ENCODE assay signal across 8 cellular contexts in the genomic region with DNA sequence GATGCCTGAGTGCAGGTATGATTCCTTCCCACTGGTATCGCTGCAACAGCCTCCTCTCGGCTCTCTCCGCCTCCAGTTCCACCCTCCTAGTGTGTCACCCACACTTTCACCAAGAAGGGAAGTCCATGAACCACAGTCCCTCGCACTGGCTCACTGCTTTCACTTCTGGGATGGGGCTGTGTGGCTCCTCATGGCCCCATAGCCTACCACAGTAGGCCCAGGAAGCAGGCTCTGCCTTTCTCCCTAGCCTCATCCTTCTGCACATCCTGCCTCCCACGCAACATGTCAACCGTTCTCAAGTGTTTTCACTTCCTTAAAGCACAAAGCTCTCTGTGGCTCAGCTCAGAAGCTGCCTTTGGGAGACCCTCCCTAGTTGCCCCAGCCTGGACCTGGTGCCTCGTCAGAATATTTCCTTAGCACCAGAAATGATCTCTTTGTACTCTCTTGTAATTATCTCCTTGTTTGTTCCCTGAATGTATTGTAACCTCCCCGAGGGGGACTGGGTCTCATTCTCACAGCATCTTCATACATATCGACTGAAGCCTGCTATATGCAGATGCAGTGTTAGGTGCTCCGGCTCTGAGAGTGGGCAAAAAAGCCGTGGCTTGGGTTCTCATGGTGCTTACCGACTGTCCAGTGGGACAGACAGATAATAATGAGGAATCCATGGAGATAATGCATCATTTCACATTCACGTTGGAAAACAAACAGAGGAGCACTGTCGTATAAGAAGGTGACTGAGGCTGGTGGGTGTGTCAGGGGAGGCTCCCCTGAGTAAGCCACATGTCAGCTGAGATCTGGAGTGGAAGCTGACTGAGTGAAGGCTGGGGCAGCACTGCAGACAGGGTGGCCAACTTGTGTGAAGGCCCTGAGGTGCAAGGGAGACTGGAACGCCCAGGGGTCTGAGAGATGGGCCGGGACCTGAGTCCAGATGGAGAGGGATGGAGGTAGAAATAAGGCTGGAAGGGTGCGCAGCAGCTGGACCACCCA.
A peak's percentile ranks its signal among the peaks of the same experiment; 100 is the strongest.
DNase-seq lines count a peak whose midpoint lies in the region; ATAC-seq and TF ChIP-seq lines count a peak whose summit lies in the region.

No MANE protein-coding gene starts in this region.

- TF ChIP-seq EP300 in stomach (IDR thresholded peaks at IDR 0.05): no peak

- H3K4me3 ChIP-seq in SJCRH30 (no peak overlapping the region), stomach (no peak overlapping the region)

- TF ChIP-seq POLR2A in stomach (IDR thresholded peaks at IDR 0.05): no peak

- DNase-seq in CMK (ENCODE audit: low read depth) (peak; percentile 22), SJCRH30 (no peak), NCI-H1092 treated with DMSO at 0.1 percent for 48 hours (lab: John Stamatoyannopoulos, UW) (no peak), stomach (no peak)
- DNase-seq in activated naive CD4-positive, alpha-beta T cell treated with anti-CD3 and anti-CD28 coated beads, Interleukin-2, amount 50 U/mL, for 16 hours: peak; percentile 20
- peak; percentile 7 to 26 for DNase-seq in stimulated activated CD8-positive, alpha-beta memory T cell treated with anti-CD3 and anti-CD28 coated beads, Interleukin-7, amount 100 ng/mL, for 48 hours (ENCODE audit: extremely low read depth in 1 of 2, low read depth in 1 of 2)

- H3K27me3 ChIP-seq in SJCRH30: no peaks in the 10 kb centered on the region
- H3K27me3 ChIP-seq in stomach: no peaks in the 10 kb centered on the region

- H3K27ac ChIP-seq in SJCRH30: no peak overlapping the region
- H3K27ac ChIP-seq in stomach: no peak overlapping the region

- ATAC-seq in GM19455 (IDR thresholded peaks at IDR 0.05; ENCODE audit: unreplicated experiment): peak; percentile 76
- peak; percentile 53 for ATAC-seq in HG03457 (IDR thresholded peaks at IDR 0.05; ENCODE audit: unreplicated experiment)

- H3K36me3 ChIP-seq in SJCRH30 (no peaks in the 10 kb centered on the region), stomach (peaks cover 0 to 28% (median 5%) of the 10 kb centered on the region in 4 donors)

- no peak for TF ChIP-seq CTCF in stomach (IDR thresholded peaks at IDR 0.05)

- no peaks in the 10 kb centered on the region for H3K9me3 ChIP-seq in SJCRH30 (replicated peaks)
- H3K9me3 ChIP-seq in stomach: no peaks in the 10 kb centered on the region

- intact Hi-C loops in stomach (cut with DNase I; ENCODE audit: low total_unique reads): loop anchor here (5.0 kb wide), 2 partner anchors 273 to 282 kb away; no protein-coding TSS in a partner anchor

- H3K4me1 ChIP-seq in SJCRH30 (peaks cover 5% of the 10 kb centered on the region; the same call in 1 of the 2 replicates), stomach (peaks cover 0 to 17% (median 9%) of the 10 kb centered on the region in 4 donors)

- WGBS in stomach, 5 donors: 74 to 83% (median 79%) methylated on average over 17 of the region's 17 CpGs

Comparison
In these comparisons a context has a peak if more than half of its experiments do, and no peak if none do; other contexts are left out.
1. DNase-seq: peak in CMK (single experiment), activated naive CD4-positive, alpha-beta T cell treated with anti-CD3 and anti-CD28 coated beads, Interleukin-2, amount 50 U/mL, for 16 hours (single experiment) and stimulated activated CD8-positive, alpha-beta memory T cell treated with anti-CD3 and anti-CD28 coated beads, Interleukin-7, amount 100 ng/mL, for 48 hours (2 of 2); none in SJCRH30 (0 of 2), NCI-H1092 treated with DMSO at 0.1 percent for 48 hours (single experiment) and stomach (single experiment).